In the genomic region with DNA sequence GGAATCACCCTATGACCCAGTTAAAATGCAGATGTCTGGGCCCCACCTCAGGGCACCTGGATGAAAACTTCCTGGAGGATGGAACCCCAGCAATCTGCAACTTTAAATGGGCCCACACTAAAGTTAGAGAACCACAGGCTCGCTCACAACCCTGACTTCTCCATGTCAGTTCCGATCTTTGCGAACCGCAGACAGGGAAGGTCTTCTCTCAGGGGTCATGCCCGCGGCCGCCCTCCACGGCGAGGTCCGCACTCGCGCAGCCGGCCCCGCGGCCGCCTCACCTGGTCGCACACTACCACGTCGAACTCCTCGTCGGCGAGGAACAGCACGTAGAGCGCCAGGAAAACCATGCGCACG, we compare ENCODE assay signal across 8 cellular contexts. TPM values are rescaled to one million over a fixed set of nuclear protein-coding genes. Genes with fewer than 3 reads are reported as not detected.
DNase-seq lines count a peak whose midpoint lies in the region; ATAC-seq, FAIRE-seq and TF ChIP-seq lines count a peak whose summit lies in the region.

No MANE protein-coding gene starts in this region.

- peaks cover 99% of the 10 kb centered on the region for H3K79me2 ChIP-seq in MM.1S (ENCODE audit: low read length)

- no peak for ATAC-seq in HG02885 (IDR thresholded peaks at IDR 0.05; ENCODE audit: poor library complexity, unreplicated experiment)

- H2AFZ ChIP-seq in MM.1S (ENCODE audit: low read length) (peak overlapping the region; percentile 71), neuron (ENCODE audit: low read depth, low read length) (peak overlapping the region; percentile 56)

- H3K27me3 ChIP-seq in MM.1S (replicated peaks; ENCODE audit: insufficient read depth, low read length) (no peaks in the 10 kb centered on the region), neuron (ENCODE audit: insufficient read depth, low read length) (no peaks in the 10 kb centered on the region)
- no peaks in the 10 kb centered on the region for H3K27me3 ChIP-seq in effector memory CD4-positive, alpha-beta T cell (replicated peaks; ENCODE audit: control insufficient read depth, insufficient read depth, low read length, poor library complexity, severe bottlenecking)

- DNase-seq in GM12891 (ENCODE audit: insufficient read length, low spot score) (peak; percentile 15), MM.1S (no peak), RPMI8226 (no peak), glomerular visceral epithelial cell (ENCODE audit: extremely low spot score) (no peak), inferior parietal cortex (ENCODE audit: extremely low spot score) (no peak)
- peak in 2 of 3 donors; percentile 4 to 11 for DNase-seq in effector memory CD4-positive, alpha-beta T cell

- TF ChIP-seq CTCF in MM.1S (IDR thresholded peaks at IDR 0.05; ENCODE audit: low read length): no peak

- H4K20me1 ChIP-seq in MM.1S (ENCODE audit: insufficient read depth, low read length): peaks cover 23% of the 10 kb centered on the region

- FAIRE-seq in GM12891 (lab: Jason Lieb, UNC): peak; percentile 28

- no peaks in the 10 kb centered on the region for H3K9me2 ChIP-seq in MM.1S (replicated peaks; ENCODE audit: insufficient read depth, low read length)

- no peaks in the 10 kb centered on the region for H3F3A ChIP-seq in MM.1S (ENCODE audit: insufficient read depth, low read length)

- H3K4me1 ChIP-seq in MM.1S (ENCODE audit: low read length) (peaks cover 15% of the 10 kb centered on the region), neuron (ENCODE audit: insufficient read depth, low read length) (peaks cover 29% of the 10 kb centered on the region)
- peaks cover 19% of the 10 kb centered on the region for H3K4me1 ChIP-seq in effector memory CD4-positive, alpha-beta T cell (ENCODE audit: control insufficient read depth, insufficient read depth, low read length, poor library complexity, severe bottlenecking)

- H3K27ac ChIP-seq in MM.1S (ENCODE audit: low read length): peak overlapping the region; percentile 95
- peak overlapping the region; percentile 94 for H3K27ac ChIP-seq in effector memory CD4-positive, alpha-beta T cell (ENCODE audit: insufficient read depth, low read length, poor library complexity, severe bottlenecking)

- TF ChIP-seq POLR2A in GM12891 (IDR thresholded peaks at IDR 0.05; ENCODE audit: low read depth, low read length): no peak

- H3K9me3 ChIP-seq in MM.1S (replicated peaks; ENCODE audit: insufficient read depth, low read length): no peaks in the 10 kb centered on the region
- no peaks in the 10 kb centered on the region for H3K9me3 ChIP-seq in effector memory CD4-positive, alpha-beta T cell (ENCODE audit: control insufficient read depth, low read length)
- no peaks in the 10 kb centered on the region for H3K9me3 ChIP-seq in neuron (ENCODE audit: low read length)

- H3K4me3 ChIP-seq in MM.1S (ENCODE audit: low read length): peak overlapping the region; percentile 98
- peak overlapping the region; percentile 95 for H3K4me3 ChIP-seq in effector memory CD4-positive, alpha-beta T cell (ENCODE audit: insufficient read depth, low read depth, low read length, poor library complexity, severe bottlenecking)
- H3K4me3 ChIP-seq in neuron (ENCODE audit: low read length): peak overlapping the region; percentile 92

- H3K9ac ChIP-seq in MM.1S (ENCODE audit: low read length): peak overlapping the region; percentile 100

- peak overlapping the region; percentile 85 for H3K4me2 ChIP-seq in MM.1S (ENCODE audit: low read depth, low read length)

- H3K36me3 ChIP-seq in MM.1S (replicated peaks; ENCODE audit: insufficient read depth, low read length) (peaks cover 8% of the 10 kb centered on the region), neuron (ENCODE audit: insufficient read depth, low read length) (peaks cover 46% of the 10 kb centered on the region)
- peaks cover 21% of the 10 kb centered on the region for H3K36me3 ChIP-seq in effector memory CD4-positive, alpha-beta T cell (ENCODE audit: control insufficient read depth, insufficient read depth, low read length)

TF ChIP-seq in GM12891, 5 proteins besides CTCF, POLR2A, EP300 and RAD21:
- no peak for TF ChIP-seq POLR2AphosphoS5 (IDR thresholded peaks at IDR 0.05; ENCODE audit: low read depth, low read length)
- TF ChIP-seq TAF1 (IDR thresholded peaks at IDR 0.05; ENCODE audit: low read depth, low read length): no peak
- no peak for TF ChIP-seq POU2F2 (IDR thresholded peaks at IDR 0.05; ENCODE audit: low read depth, low read length)
- TF ChIP-seq PAX5 (IDR thresholded peaks at IDR 0.05; ENCODE audit: insufficient read depth, low read length, severe bottlenecking): no peak
- no peak for TF ChIP-seq SPI1 (IDR thresholded peaks at IDR 0.05; ENCODE audit: low read depth, low read length)

RNA-seq across cellular contexts. Expression of a gene that starts 0.5 kb away (rescaled TPM):
- 25.7 TPM for polyA plus RNA-seq in GM12891 (2012; ENCODE audit: low read depth, missing spikeins)

RNA-seq across cellular contexts. Expression of a gene that starts 0.8 kb away (rescaled TPM):
- 570 TPM for polyA plus RNA-seq in GM12891 (2012; ENCODE audit: low read depth, missing spikeins)

Comparison
In these comparisons a context has a peak if more than half of its experiments do, and no peak if none do; other contexts are left out.
1. DNase-seq: peak in GM12891 (single experiment) and effector memory CD4-positive, alpha-beta T cell (2 of 3); none in MM.1S (single experiment), RPMI8226 (single experiment), glomerular visceral epithelial cell (single experiment) and inferior parietal cortex (single experiment).
2. Peak in every context shown above with its lines, with median percentiles within 50 percentile points of each other: H3K4me3 ChIP-seq.